8 cellular contexts compared by ENCODE assay signal in the genomic region with DNA sequence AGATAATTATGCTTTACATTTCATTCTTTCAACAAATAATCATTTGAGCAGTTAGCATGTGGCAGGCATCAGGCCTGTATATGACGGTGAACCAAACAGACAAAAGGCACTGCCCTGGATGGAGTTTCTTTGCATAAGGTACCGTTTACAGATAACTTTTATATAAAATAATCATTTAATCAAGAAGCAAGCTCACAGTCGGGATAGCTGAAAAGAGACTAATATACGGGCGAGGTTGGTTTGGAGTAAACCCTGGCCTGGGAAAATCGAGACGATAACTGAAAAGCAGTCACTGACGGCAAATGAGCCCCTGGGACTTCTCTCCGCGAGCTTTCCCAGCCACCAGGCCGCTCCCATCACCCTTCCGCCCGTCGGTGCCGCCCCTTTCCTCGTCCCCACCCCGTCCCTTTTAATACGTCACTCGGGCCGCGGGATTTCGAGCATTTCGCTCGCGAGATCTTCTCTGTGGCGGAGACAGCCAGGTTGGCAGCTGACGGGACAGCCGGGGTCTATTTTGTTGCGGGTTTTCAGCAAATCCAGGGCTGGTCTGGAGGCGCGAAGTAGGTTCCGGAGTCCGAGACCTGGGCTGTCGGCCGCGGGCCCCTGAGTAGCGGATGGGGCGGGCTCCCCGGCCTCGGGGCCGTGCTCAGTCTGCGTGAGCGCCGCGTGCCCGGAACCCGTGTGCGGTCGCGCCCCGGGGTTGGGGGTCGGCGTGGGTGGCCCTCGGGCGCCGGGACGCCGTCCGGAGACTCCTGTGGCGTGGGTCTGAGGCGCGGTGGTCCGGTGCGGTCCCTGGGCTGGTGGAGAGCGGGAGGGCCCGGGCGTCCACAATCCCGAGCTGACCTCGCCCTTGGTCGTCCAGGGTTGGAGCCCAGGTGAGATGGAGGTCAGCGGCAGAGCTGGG. TPM values are rescaled to one million over a fixed set of nuclear protein-coding genes. Genes with fewer than 3 reads are reported as not detected.
DNase-seq lines count a peak whose midpoint lies in the region; ATAC-seq lines count a peak whose summit lies in the region.

A gene (plus strand): TSS at position 462 of the 904 bp plus-strand sequence. CDS start 703 bp downstream, outside the sequence.

- peak within 1 kb of the TSS; percentile 93 for H3K27ac ChIP-seq in mesodermal cell (ENCODE audit: low read depth, low read length, severe bottlenecking)

- H3K36me3 ChIP-seq in NT2/D1 (ENCODE audit: insufficient read depth, insufficient read length, low read length) = peaks cover 29% of the 10 kb centered on the region
- peaks cover 22% of the 10 kb centered on the region for H3K36me3 ChIP-seq in mesodermal cell (ENCODE audit: control insufficient read depth, insufficient read depth, low read length)

- DNase-seq in COR-L47 (lab: John Stamatoyannopoulos, UW) = peak; percentile 96
- DNase-seq in HUDEP-2 (lab: John Stamatoyannopoulos, UW; ENCODE audit: unreplicated experiment in 76 of 76) = peak in 74 of 76 experiments; percentile 47 to 94 (median 82)
- peak; percentile 91 for DNase-seq in NT2/D1 (ENCODE audit: low read depth, low spot score)
- DNase-seq in activated CD8-positive, alpha-beta memory T cell treated with anti-CD3 and anti-CD28 coated beads, Interleukin-2, amount 50 U/mL, for 1 hour (ENCODE audit: extremely low read depth) = peak; percentile 71
- peak; percentile 83 for DNase-seq in stimulated activated CD8-positive, alpha-beta memory T cell treated with anti-CD3 and anti-CD28 coated beads, Interleukin-15, amount 100 ng/mL, for 4 hours (ENCODE audit: low read depth in 2 of 2)

- ATAC-seq in GM21381 (IDR thresholded peaks at IDR 0.05; ENCODE audit: unreplicated experiment) = peak; percentile 98

- peak within 1 kb of the TSS; percentile 95 for H3K9ac ChIP-seq in NT2/D1 (ENCODE audit: insufficient read length, low read depth)

- H3K4me3 ChIP-seq in NT2/D1 (ENCODE audit: insufficient read length, low read depth) (peak within 1 kb of the TSS; percentile 89), mesodermal cell (ENCODE audit: extremely low read depth, insufficient read depth, low read length, poor library complexity, severe bottlenecking) (peak within 1 kb of the TSS; percentile 95)

- no peaks in the 10 kb centered on the region for H3K27me3 ChIP-seq in NT2/D1 (ENCODE audit: insufficient read depth, insufficient read length)

- no peaks in the 10 kb centered on the region for H3K4me1 ChIP-seq in NT2/D1 (ENCODE audit: insufficient read depth, insufficient read length)
- no peaks in the 10 kb centered on the region for H3K4me1 ChIP-seq in mesodermal cell (ENCODE audit: control insufficient read depth, insufficient read depth, low read length, poor library complexity, severe bottlenecking)

- WGBS in mesodermal cell (ENCODE audit: insufficient coverage in 2 of 2), 2 experiments = 0 to 1% methylated on average over 54 to 60 of the region's 71 CpGs

- H3K9me3 ChIP-seq in NT2/D1 (ENCODE audit: insufficient read depth, low read length) = no peaks in the 10 kb centered on the region
- peaks cover 4% of the 10 kb centered on the region for H3K9me3 ChIP-seq in mesodermal cell (ENCODE audit: control insufficient read depth, low read length)

- in situ Hi-C loops in endometrial microvascular endothelial cells (cut with HindIII; ENCODE audit: inconsistent ontology term, low pct_unique_long_range_greater_than_20kb, low sequenced_read_pairs) = no loop called here

RNA-seq across cellular contexts. Expression of the gene that starts here (rescaled TPM):
- total RNA-seq in endometrial microvascular endothelial cells (ENCODE audit: inconsistent ontology term) = 102 TPM
- 76.6 TPM for polyA plus RNA-seq in mesodermal cell (2013, experiment 1 of 2)
- 81.3 TPM for polyA plus RNA-seq in mesodermal cell (2013, experiment 2 of 2)

Comparison
In these comparisons a context has a peak if more than half of its experiments do, and no peak if none do; other contexts are left out.
1. Peak in every context shown above with its lines: DNase-seq, ATAC-seq, H3K4me3 ChIP-seq and H3K27ac ChIP-seq.